10 cellular contexts compared by ENCODE assay signal in genomic region chr13:20161951-20162300, GRCh38. TPM values are rescaled to one million over a fixed set of nuclear protein-coding genes. Genes with fewer than 3 reads are reported as not detected.
DNase-seq lines count a peak whose midpoint lies in the region; ATAC-seq and TF ChIP-seq lines count a peak whose summit lies in the region.
"Had no signal": no experiment of that assay in that cellular context is flagged by ENCODE, and none has a peak within 500 bp of the region (broad histone marks: within the 10 kb centered on the region; RNA-seq: fewer than 3 reads in every experiment).

No MANE protein-coding gene starts in this region.

- H3K4me3 Mint-ChIP-seq in activated naive CD4-positive, alpha-beta T cell treated with anti-CD3 and anti-CD28 coated beads, Interleukin-2, amount 50 U/mL, for 24 hours, result peak overlapping the region; percentile 64

- no peak for TF ChIP-seq CTCF in WI38 (IDR thresholded peaks at IDR 0.05; ENCODE audit: low read depth, low read length)
- TF ChIP-seq CTCF in testis (IDR thresholded peaks at IDR 0.05), result no peak

- 31 to 48% methylated on average over 12 to 16 of the region's 16 CpGs for WGBS in testis, 2 donors

- peaks cover 16% of the 10 kb centered on the region for H3K4me1 Mint-ChIP-seq in activated naive CD4-positive, alpha-beta T cell treated with anti-CD3 and anti-CD28 coated beads, Interleukin-2, amount 50 U/mL, for 24 hours

- ATAC-seq in activated naive CD4-positive, alpha-beta T cell treated with anti-CD3 and anti-CD28 coated beads, Interleukin-2, amount 50 U/mL, for 72 hours, result no peak
- ATAC-seq in HG02970 (IDR thresholded peaks at IDR 0.05; ENCODE audit: low FRiP score, unreplicated experiment), result no peak
- ATAC-seq in HG02610 (IDR thresholded peaks at IDR 0.05; ENCODE audit: unreplicated experiment), result no peak

- no peaks in the 10 kb centered on the region for H3K36me3 ChIP-seq in iPS-18a (ENCODE audit: control insufficient read depth, low read depth, low read length)
- H3K36me3 ChIP-seq in testis (ENCODE audit: low read depth, missing control alignments), result no peaks in the 10 kb centered on the region

- peaks cover 37% of the 10 kb centered on the region for H3K27me3 Mint-ChIP-seq in activated naive CD4-positive, alpha-beta T cell treated with anti-CD3 and anti-CD28 coated beads, Interleukin-2, amount 50 U/mL, for 24 hours

- intact Hi-C loops in testis (cut with DNase I; ENCODE audit: low total_unique reads), result no loop called here

- H3K27ac ChIP-seq in iPS-18a (ENCODE audit: low read length), result no peak overlapping the region
- H3K27ac ChIP-seq in testis, result no peak overlapping the region

- no peaks in the 10 kb centered on the region for H3K36me3 Mint-ChIP-seq in activated naive CD4-positive, alpha-beta T cell treated with anti-CD3 and anti-CD28 coated beads, Interleukin-2, amount 50 U/mL, for 24 hours
- H3K36me3 Mint-ChIP-seq in activated naive CD4-positive, alpha-beta T cell treated with anti-CD3 and anti-CD28 coated beads, Interleukin-2, amount 50 U/mL, for 72 hours, result peaks cover 0 to 4% of the 10 kb centered on the region in 2 donors

- no peak for DNase-seq in activated naive CD4-positive, alpha-beta T cell treated with anti-CD3 and anti-CD28 coated beads, Interleukin-2, amount 50 U/mL, for 72 hours (ENCODE audit: low spot score in 2 of 2)
- no peak for DNase-seq in testis
- DNase-seq in SW 1271 (lab: John Stamatoyannopoulos, UW), result no peak
- DNase-seq: GOT3, NCI-H510A had no signal

- H3K9me3 ChIP-seq in iPS-18a (ENCODE audit: control insufficient read depth, low read depth, low read length) (no peaks in the 10 kb centered on the region), testis (no peaks in the 10 kb centered on the region)

- H3K4me1 ChIP-seq in iPS-18a (ENCODE audit: control insufficient read depth, low read depth, low read length), result peaks cover 9% of the 10 kb centered on the region
- no peaks in the 10 kb centered on the region for H3K4me1 ChIP-seq in testis

- H3K4me3 ChIP-seq in WI38 (ENCODE audit: low read depth, low read length) (peak overlapping the region; percentile 65; the same call in 1 of the 2 replicates), iPS-18a (ENCODE audit: low read length) (peak overlapping the region; percentile 66), testis (peak overlapping the region; percentile 48 to 68)

- no peak for TF ChIP-seq POLR2A in testis (IDR thresholded peaks at IDR 0.05)

- H3K9me3 Mint-ChIP-seq in activated naive CD4-positive, alpha-beta T cell treated with anti-CD3 and anti-CD28 coated beads, Interleukin-2, amount 50 U/mL, for 24 hours, result no peaks in the 10 kb centered on the region
- no peaks in the 10 kb centered on the region for H3K9me3 Mint-ChIP-seq in activated naive CD4-positive, alpha-beta T cell treated with anti-CD3 and anti-CD28 coated beads, Interleukin-2, amount 50 U/mL, for 72 hours

- no peak overlapping the region for H3K9ac ChIP-seq in iPS-18a (ENCODE audit: low read length)

- H3K27ac Mint-ChIP-seq in activated naive CD4-positive, alpha-beta T cell treated with anti-CD3 and anti-CD28 coated beads, Interleukin-2, amount 50 U/mL, for 24 hours, result no peak overlapping the region
- no peak overlapping the region for H3K27ac Mint-ChIP-seq in activated naive CD4-positive, alpha-beta T cell treated with anti-CD3 and anti-CD28 coated beads, Interleukin-2, amount 50 U/mL, for 72 hours

- H3K27me3 ChIP-seq in iPS-18a (ENCODE audit: control insufficient read depth, insufficient read depth, low read length) (peaks cover 65% of the 10 kb centered on the region), testis (no peaks in the 10 kb centered on the region)

RNA-seq across cellular contexts. Expression of gene GJA3, which starts 1.1 kb away (rescaled TPM):
- under 1 TPM in 1 of 2 donors, not detected in 1; 0.45 TPM for total RNA-seq in activated naive CD4-positive, alpha-beta T cell treated with anti-CD3 and anti-CD28 coated beads, Interleukin-2, amount 50 U/mL, for 72 hours
- total RNA-seq in testis, result 10 to 100 TPM in 1 of 2 donors, 1 to 10 TPM in 1; 5.0 to 10.2 TPM
- polyA plus RNA-seq in testis (ENCODE audit: insufficient read depth, low read depth, low replicate concordance), result 1.7 TPM

RNA-seq across cellular contexts. Expression of gene GJB2, which starts 30.8 kb away (rescaled TPM):
- 1 to 10 TPM; 1.5 to 2.7 TPM for total RNA-seq in activated naive CD4-positive, alpha-beta T cell treated with anti-CD3 and anti-CD28 coated beads, Interleukin-2, amount 50 U/mL, for 72 hours
- 1 to 10 TPM; 2.9 to 3.1 TPM for total RNA-seq in testis
- 2.5 TPM for polyA plus RNA-seq in testis (ENCODE audit: insufficient read depth, low read depth, low replicate concordance)

Comparison
In these comparisons a context has a peak if more than half of its experiments do, and no peak if none do; other contexts are left out.
1. RNA of gene GJA3, which starts 1.1 kb away (total RNA-seq): 5.0 to 10.2 TPM in testis; 0.45 TPM in activated naive CD4-positive, alpha-beta T cell treated with anti-CD3 and anti-CD28 coated beads, Interleukin-2, amount 50 U/mL, for 72 hours; every median in the first group is over 4 times any median in the second.
2. Peak in every context shown above with its lines, with median percentiles within 50 percentile points of each other: H3K4me3 ChIP-seq.